ENCODE assay signal across 1 cellular context in genomic region chr11:8690374-8691342, GRCh38.
TF ChIP-seq lines count a peak whose summit lies in the region.

No MANE protein-coding gene starts in this region.

TF ChIP-seq in HepG2, 621 proteins besides CTCF, POLR2A, EP300 and RAD21 (continued from another document):
- TF ChIP-seq ZNF790 (CRISPR knock-in tag; IDR thresholded peaks at IDR 0.05; ENCODE audit: borderline replicate concordance) (no peak), ZNF143 (CRISPR knock-in tag; IDR thresholded peaks at IDR 0.05) (no peak), RBM22 (optimal IDR thresholded peaks at IDR 0.05; ENCODE audit: low read length) (peak; percentile 31), ZNF687 (CRISPR knock-in tag; IDR thresholded peaks at IDR 0.05) (no peak), POLR2AphosphoS2 (IDR thresholded peaks at IDR 0.05; ENCODE audit: low read depth, low read length) (peak; percentile 85), MAFK (conservative IDR thresholded peaks at IDR 0.05 in 1 of 2, IDR thresholded peaks at IDR 0.05 in 1 of 2; ENCODE audit: low read length in 2 of 2) (peak; percentile 33 to 68; a peak in 2 of 4 replicates)
